In the genomic region with DNA sequence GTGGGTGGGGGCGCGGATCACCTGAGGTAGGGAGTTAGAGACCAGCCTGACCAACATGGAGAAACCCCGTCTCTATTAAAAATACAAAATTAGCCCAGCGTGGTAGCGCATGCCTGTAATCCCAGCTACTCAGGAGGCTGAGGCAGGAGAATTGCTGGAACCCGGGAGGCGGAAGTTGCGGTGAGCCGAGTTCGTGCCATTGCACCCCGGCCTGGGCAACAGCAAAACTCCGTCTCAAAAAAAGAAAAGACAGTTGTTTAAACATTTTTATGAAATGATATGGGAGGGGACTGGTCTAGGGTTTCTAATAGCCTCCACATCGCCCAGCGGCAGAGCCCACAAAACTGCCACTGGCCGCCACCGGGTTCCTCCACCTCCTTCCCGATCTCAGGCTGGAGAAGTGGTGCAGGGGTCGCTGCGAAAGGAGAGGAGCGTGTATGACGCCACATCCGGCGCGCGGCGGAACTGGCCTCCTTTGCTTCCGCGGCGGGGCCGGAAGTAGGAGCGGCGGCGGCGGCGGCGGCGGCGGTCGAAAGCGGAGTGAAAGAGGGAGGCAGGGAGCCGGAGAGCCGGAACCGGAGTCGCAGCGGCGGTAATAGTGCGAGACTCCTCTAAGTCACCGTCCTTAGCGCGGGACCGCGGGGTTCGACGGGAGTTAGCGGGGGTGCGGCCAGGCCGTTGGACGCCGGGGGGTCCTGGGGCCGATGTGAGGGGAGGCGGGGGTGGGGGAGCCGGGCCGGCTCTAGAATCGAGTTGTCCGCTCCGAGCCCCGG, we compare ENCODE assay signal across 8 cellular contexts. TPM values are rescaled to one million over a fixed set of nuclear protein-coding genes. Genes with fewer than 3 reads are reported as not detected.
A peak's percentile ranks its signal among the peaks of the same experiment; 100 is the strongest.
DNase-seq lines count a peak whose midpoint lies in the region; ATAC-seq and TF ChIP-seq lines count a peak whose summit lies in the region.

A gene (plus strand): TSS at position 492 of the 773 bp plus-strand sequence. CDS start 384 bp downstream, outside the sequence.

- H3K27me3 ChIP-seq in GM23248 (replicated peaks; ENCODE audit: insufficient read depth) (no peaks in the 10 kb centered on the region), MM.1S (replicated peaks; ENCODE audit: insufficient read depth, low read length) (no peaks in the 10 kb centered on the region), SJSA1 (replicated peaks) (no peaks in the 10 kb centered on the region), foreskin keratinocyte (no peaks in the 10 kb centered on the region), neuron (ENCODE audit: insufficient read depth, low read length) (no peaks in the 10 kb centered on the region)

- no peak for TF ChIP-seq CTCF in MM.1S (IDR thresholded peaks at IDR 0.05; ENCODE audit: low read length)
- peak; percentile 32 for TF ChIP-seq CTCF in foreskin keratinocyte (conservative IDR thresholded peaks at IDR 0.05)

- H3K27ac ChIP-seq in GM23248, result peak within 1 kb of the TSS; percentile 87
- H3K27ac ChIP-seq in MM.1S (ENCODE audit: low read length), result peak within 1 kb of the TSS; percentile 61; the same call in 1 of the 2 replicates
- H3K27ac ChIP-seq in SJSA1, result peak within 1 kb of the TSS; percentile 79
- H3K27ac ChIP-seq in foreskin keratinocyte, result peak within 1 kb of the TSS; percentile 28

- no peaks in the 10 kb centered on the region for H4K20me1 ChIP-seq in GM23248 (ENCODE audit: insufficient read depth)
- H4K20me1 ChIP-seq in MM.1S (ENCODE audit: insufficient read depth, low read length), result no peaks in the 10 kb centered on the region

- H2AFZ ChIP-seq in GM23248, result peak within 1 kb of the TSS; percentile 76
- peak within 1 kb of the TSS; percentile 25; the same call in 1 of the 2 replicates for H2AFZ ChIP-seq in MM.1S (ENCODE audit: low read length)
- peak within 1 kb of the TSS; percentile 71 for H2AFZ ChIP-seq in neuron (ENCODE audit: low read depth, low read length)

- H3K4me2 ChIP-seq in GM23248 (ENCODE audit: unreplicated experiment) (peak within 1 kb of the TSS; percentile 97), MM.1S (ENCODE audit: low read depth, low read length) (peak within 1 kb of the TSS; percentile 95)

- peak; percentile 96 for DNase-seq in DMS 273 (lab: John Stamatoyannopoulos, UW; ENCODE audit: unreplicated experiment)
- peak; percentile 97 for DNase-seq in GM23248
- peak; percentile 88 for DNase-seq in MM.1S
- DNase-seq in SJSA1 (ENCODE audit: low read depth in 1 of 2, low spot score in 2 of 2), result peak; percentile 91 to 93
- DNase-seq in activated gamma-delta T cell treated with anti-CD3 and anti-CD28 coated beads, Interleukin-2, amount 50 U/mL, for 16 hours (ENCODE audit: low read depth), result peak; percentile 82
- DNase-seq in foreskin keratinocyte, result peak; percentile 56 to 75
- peak; percentile 79 for DNase-seq in stromal cell of bone marrow (ENCODE audit: low read depth)

- in situ Hi-C loops in GM23248 (cut with MboI), result no loop called here

- H3F3A ChIP-seq in GM23248 (ENCODE audit: insufficient read depth) (peaks cover 50% of the 10 kb centered on the region), MM.1S (ENCODE audit: insufficient read depth, low read length) (peaks cover 29% of the 10 kb centered on the region)

- ATAC-seq in foreskin keratinocyte, result peak; percentile 82

- peak within 1 kb of the TSS; percentile 94 for H3K9ac ChIP-seq in GM23248
- peak within 1 kb of the TSS; percentile 89 for H3K9ac ChIP-seq in MM.1S (ENCODE audit: low read length)

- H3K79me2 ChIP-seq in GM23248 (ENCODE audit: insufficient read depth), result peaks cover 61% of the 10 kb centered on the region
- peaks cover 56% of the 10 kb centered on the region for H3K79me2 ChIP-seq in MM.1S (ENCODE audit: low read length)

- H3K9me2 ChIP-seq in GM23248 (ENCODE audit: insufficient read depth), result no peaks in the 10 kb centered on the region
- no peaks in the 10 kb centered on the region for H3K9me2 ChIP-seq in MM.1S (replicated peaks; ENCODE audit: insufficient read depth, low read length)

- H3K4me3 ChIP-seq in GM23248 (peak within 1 kb of the TSS; percentile 81), MM.1S (ENCODE audit: low read length) (peak within 1 kb of the TSS; percentile 79), SJSA1 (peak within 1 kb of the TSS; percentile 76), neuron (ENCODE audit: low read length) (peak within 1 kb of the TSS; percentile 84)

- H3K36me3 ChIP-seq in GM23248 (ENCODE audit: low read depth) (peaks cover 38% of the 10 kb centered on the region), MM.1S (replicated peaks; ENCODE audit: insufficient read depth, low read length) (peaks cover under 1% of the 10 kb centered on the region; the same call in 1 of the 2 replicates), SJSA1 (peaks cover 79% of the 10 kb centered on the region), neuron (ENCODE audit: insufficient read depth, low read length) (peaks cover 38% of the 10 kb centered on the region)

- H3K4me1 ChIP-seq in GM23248 (ENCODE audit: insufficient read depth), result peaks cover 17% of the 10 kb centered on the region
- H3K4me1 ChIP-seq in MM.1S (ENCODE audit: low read length), result peaks cover 7% of the 10 kb centered on the region
- H3K4me1 ChIP-seq in SJSA1 (replicated peaks), result peaks cover 17% of the 10 kb centered on the region
- H3K4me1 ChIP-seq in foreskin keratinocyte, result peaks cover 9% of the 10 kb centered on the region
- H3K4me1 ChIP-seq in neuron (ENCODE audit: insufficient read depth, low read length), result peaks cover 17% of the 10 kb centered on the region

- WGBS in GM23248 (ENCODE audit: low coverage in 1 of 2, low lambda C conversion rate in 2 of 2, missing lambda C conversion rate in 2 of 2), 2 experiments, result 1 to 3% methylated on average over 35 to 67 of the region's 67 CpGs

- H3K9me3 ChIP-seq in GM23248 (ENCODE audit: low read depth) (no peaks in the 10 kb centered on the region), MM.1S (replicated peaks; ENCODE audit: insufficient read depth, low read length) (no peaks in the 10 kb centered on the region), SJSA1 (replicated peaks) (no peaks in the 10 kb centered on the region), neuron (ENCODE audit: low read length) (no peaks in the 10 kb centered on the region)

RNA-seq across cellular contexts. Expression of the gene that starts here (rescaled TPM):
- 135 and 168 TPM in 2 replicates for total RNA-seq in GM23248 (2014; rRNA removed; shearing (Covaris generic))
- 205 and 210 TPM in 2 replicates for polyA plus RNA-seq in GM23248 (2016; fragmentation: Nextera tagmentation; extraction: Ambion mirVana)
- total RNA-seq in SJSA1 (2014; rRNA removed; shearing (Covaris generic)), result 100 and 134 TPM in 2 replicates
- 133 and 147 TPM in 2 replicates for total RNA-seq in foreskin keratinocyte
- 166 and 169 TPM in 2 replicates for polyA plus RNA-seq in foreskin keratinocyte

Comparison
In these comparisons a context has a peak if more than half of its experiments do, and no peak if none do; other contexts are left out.
1. Peak in every context shown above with its lines: DNase-seq, ATAC-seq, H3K4me3 ChIP-seq and H3K27ac ChIP-seq.
2. H2AFZ ChIP-seq: peak in every context shown above with its lines; median percentile 76 in GM23248; 71 in neuron; 25 in MM.1S.
3. H3K27ac ChIP-seq: peak in every context shown above with its lines; median percentile 87 in GM23248; 79 in SJSA1; 61 in MM.1S; 28 in foreskin keratinocyte.